In genomic region chr12:112836736-112837628, GRCh38 we compare ENCODE assay signal across 15 cellular contexts. TPM values are rescaled to one million over a fixed set of nuclear protein-coding genes. Genes with fewer than 3 reads are reported as not detected.
"Had no signal": no experiment of that assay in that cellular context is flagged by ENCODE, and none has a peak within 500 bp of the region (broad histone marks: within the 10 kb centered on the region; RNA-seq: fewer than 3 reads in every experiment).

No MANE protein-coding gene starts in this region.

- H3K36me3 ChIP-seq: spleen had no signal

- H3K4me3 Mint-ChIP-seq: activated naive CD4-positive, alpha-beta T cell treated with anti-CD3 and anti-CD28 coated beads, Interleukin-2, amount 50 U/mL, for 24 hours; brain had no signal

- ATAC-seq: left lobe of liver, sciatic nerve had no signal

- H3K27ac ChIP-seq: spleen had no signal

- H3K9me3 Mint-ChIP-seq: activated naive CD4-positive, alpha-beta T cell treated with anti-CD3 and anti-CD28 coated beads, Interleukin-2, amount 50 U/mL, for 24 hours had no signal

- H3K4me1 Mint-ChIP-seq: activated naive CD4-positive, alpha-beta T cell treated with anti-CD3 and anti-CD28 coated beads, Interleukin-2, amount 50 U/mL, for 24 hours had no signal

- H3K4me1 ChIP-seq: spleen had no signal

- DNase-seq: activated CD4-positive, alpha-beta T cell treated with anti-CD3 and anti-CD28 coated beads, Interleukin-2, amount 50 U/mL, for 4 hours; activated T-cell treated with anti-CD3 and anti-CD28 coated beads, Interleukin-2, amount 50 U/mL, for 1 hour; amniotic stem cell; spleen; stimulated activated CD4-positive, alpha-beta T cell treated with anti-CD3 and anti-CD28 coated beads, Interleukin-1b, Interleukin-23, amount 100 ng/mL, for 48 hours; stimulated activated naive CD4-positive, alpha-beta T cell; T-helper 2 cell; trophoblast cell had no signal

- H3K9me3 ChIP-seq: spleen had no signal

- H3K36me3 Mint-ChIP-seq: activated naive CD4-positive, alpha-beta T cell treated with anti-CD3 and anti-CD28 coated beads, Interleukin-2, amount 50 U/mL, for 24 hours; brain had no signal

- H3K4me3 ChIP-seq: spleen had no signal

RNA-seq across cellular contexts. Expression of gene RPH3A, which starts 45.4 kb away (rescaled TPM):
- total RNA-seq: chondrocyte, left lobe of liver, osteocyte, pulmonary artery endothelial cell had no signal
